Comparison of ENCODE assay signal across 14 cellular contexts in genomic region chr6:20705741-20706140, GRCh38.
DNase-seq lines count a peak whose midpoint lies in the region; ATAC-seq and TF ChIP-seq lines count a peak whose summit lies in the region.
"Had no signal": no experiment of that assay in that cellular context is flagged by ENCODE, and none has a peak within 500 bp of the region (broad histone marks: within the 10 kb centered on the region; RNA-seq: fewer than 3 reads in every experiment).

No MANE protein-coding gene starts in this region.

- H3K4me1 Mint-ChIP-seq in activated CD4-positive, alpha-beta memory T cell treated with anti-CD3 and anti-CD28 coated beads for 36 hours (ENCODE audit: low read depth): peaks cover 52% of the 10 kb centered on the region
- H3K4me1 Mint-ChIP-seq in activated CD4-positive, alpha-beta memory T cell treated with anti-CD3 and anti-CD28 coated beads, Interleukin-2, amount 10 ng/mL, durations not matched to agents 7 days and 5 days: peaks cover 30% of the 10 kb centered on the region
- H3K4me1 Mint-ChIP-seq in glutamatergic neuron (ENCODE audit: low read depth, unreplicated experiment): peaks cover 58% of the 10 kb centered on the region

- ATAC-seq in HG02870 (IDR thresholded peaks at IDR 0.05; ENCODE audit: unreplicated experiment): peak; percentile 71
- no peak for ATAC-seq in SK-N-SH treated with all-trans-retinoic acid at 6 μM for 48 hours
- ATAC-seq in HG03045 (IDR thresholded peaks at IDR 0.05; ENCODE audit: unreplicated experiment): no peak
- ATAC-seq in left ventricle myocardium superior: no peak
- ATAC-seq: left lung had no signal

- TF ChIP-seq CTCF in glutamatergic neuron (IDR thresholded peaks at IDR 0.05; ENCODE audit: partially characterized antibody, unreplicated experiment): no peak

- H3K36me3 Mint-ChIP-seq in activated CD4-positive, alpha-beta memory T cell treated with anti-CD3 and anti-CD28 coated beads for 36 hours: no peaks in the 10 kb centered on the region
- peaks cover 3% of the 10 kb centered on the region for H3K36me3 Mint-ChIP-seq in activated CD4-positive, alpha-beta memory T cell treated with anti-CD3 and anti-CD28 coated beads, Interleukin-2, amount 10 ng/mL, durations not matched to agents 7 days and 5 days (ENCODE audit: low read depth)
- no peaks in the 10 kb centered on the region for H3K36me3 Mint-ChIP-seq in glutamatergic neuron (ENCODE audit: unreplicated experiment)

- H3K9me3 Mint-ChIP-seq in activated CD4-positive, alpha-beta memory T cell treated with anti-CD3 and anti-CD28 coated beads for 36 hours: no peaks in the 10 kb centered on the region
- H3K9me3 Mint-ChIP-seq in activated CD4-positive, alpha-beta memory T cell treated with anti-CD3 and anti-CD28 coated beads, Interleukin-2, amount 10 ng/mL, durations not matched to agents 7 days and 5 days: no peaks in the 10 kb centered on the region
- H3K9me3 Mint-ChIP-seq in glutamatergic neuron (ENCODE audit: unreplicated experiment): peaks cover 2% of the 10 kb centered on the region

- POLR2A ChIA-PET in activated CD4-positive, alpha-beta memory T cell treated with anti-CD3 and anti-CD28 coated beads for 36 hours (lab: Charles Lee): no interaction called here
- POLR2A ChIA-PET in activated CD4-positive, alpha-beta memory T cell treated with anti-CD3 and anti-CD28 coated beads, Interleukin-2, amount 10 ng/mL, durations not matched to agents 7 days and 5 days (lab: Charles Lee): no interaction called here

- peak; percentile 33 for DNase-seq in activated CD4-positive, alpha-beta memory T cell treated with anti-CD3 and anti-CD28 coated beads for 36 hours
- no peak for DNase-seq in activated CD4-positive, alpha-beta memory T cell treated with anti-CD3 and anti-CD28 coated beads, Interleukin-2, amount 10 ng/mL, durations not matched to agents 7 days and 5 days
- DNase-seq in NCI-H510A treated with DMSO at 0.1 percent for 48 hours (lab: John Stamatoyannopoulos, UW) (peak; percentile 74), glutamatergic neuron (no peak), left ventricle myocardium superior (no peak)
- DNase-seq: activated CD4-positive, alpha-beta T cell treated with anti-CD3 and anti-CD28 coated beads, Interleukin-2, amount 50 U/mL, for 48 hours; foreskin fibroblast; left lung; MG63; NCI-H226; stimulated activated CD4-positive, alpha-beta T cell treated with anti-CD3 and anti-CD28 coated beads, Interleukin-12 subunit alpha, Interleukin-12 subunit beta, amount 100 ng/mL, for 4 hours had no signal

- CTCF ChIA-PET in activated CD4-positive, alpha-beta memory T cell treated with anti-CD3 and anti-CD28 coated beads for 36 hours (lab: Charles Lee): no interaction called here
- CTCF ChIA-PET in activated CD4-positive, alpha-beta memory T cell treated with anti-CD3 and anti-CD28 coated beads, Interleukin-2, amount 10 ng/mL, durations not matched to agents 7 days and 5 days (lab: Charles Lee): no interaction called here

- intact Hi-C loops in activated CD4-positive, alpha-beta memory T cell treated with anti-CD3 and anti-CD28 coated beads for 36 hours (cut with micrococcal nuclease): loop anchor here (1.0 to 10.0 kb wide), 6 partner anchors 108 to 559 kb away; no protein-coding TSS in a partner anchor
- intact Hi-C loops in left ventricle myocardium superior (cut with micrococcal nuclease): no loop called here

- H3K4me3 Mint-ChIP-seq in activated CD4-positive, alpha-beta memory T cell treated with anti-CD3 and anti-CD28 coated beads for 36 hours: no peak overlapping the region
- H3K4me3 Mint-ChIP-seq in activated CD4-positive, alpha-beta memory T cell treated with anti-CD3 and anti-CD28 coated beads, Interleukin-2, amount 10 ng/mL, durations not matched to agents 7 days and 5 days: no peak overlapping the region
- no peak overlapping the region for H3K4me3 Mint-ChIP-seq in glutamatergic neuron (ENCODE audit: unreplicated experiment)

- no peaks in the 10 kb centered on the region for H3K27me3 Mint-ChIP-seq in activated CD4-positive, alpha-beta memory T cell treated with anti-CD3 and anti-CD28 coated beads for 36 hours
- no peaks in the 10 kb centered on the region for H3K27me3 Mint-ChIP-seq in activated CD4-positive, alpha-beta memory T cell treated with anti-CD3 and anti-CD28 coated beads, Interleukin-2, amount 10 ng/mL, durations not matched to agents 7 days and 5 days
- H3K27me3 Mint-ChIP-seq in glutamatergic neuron (ENCODE audit: unreplicated experiment): no peaks in the 10 kb centered on the region

- no peak overlapping the region for H3K27ac Mint-ChIP-seq in activated CD4-positive, alpha-beta memory T cell treated with anti-CD3 and anti-CD28 coated beads for 36 hours
- H3K27ac Mint-ChIP-seq in activated CD4-positive, alpha-beta memory T cell treated with anti-CD3 and anti-CD28 coated beads, Interleukin-2, amount 10 ng/mL, durations not matched to agents 7 days and 5 days: no peak overlapping the region
- H3K27ac Mint-ChIP-seq in glutamatergic neuron (ENCODE audit: unreplicated experiment): peak overlapping the region; percentile 77

TF ChIP-seq in SK-N-SH treated with all-trans-retinoic acid at 6 μM for 48 hours, 23 proteins besides CTCF, POLR2A, EP300 and RAD21 (continues in another document):
- TF ChIP-seq, protein P1, sequence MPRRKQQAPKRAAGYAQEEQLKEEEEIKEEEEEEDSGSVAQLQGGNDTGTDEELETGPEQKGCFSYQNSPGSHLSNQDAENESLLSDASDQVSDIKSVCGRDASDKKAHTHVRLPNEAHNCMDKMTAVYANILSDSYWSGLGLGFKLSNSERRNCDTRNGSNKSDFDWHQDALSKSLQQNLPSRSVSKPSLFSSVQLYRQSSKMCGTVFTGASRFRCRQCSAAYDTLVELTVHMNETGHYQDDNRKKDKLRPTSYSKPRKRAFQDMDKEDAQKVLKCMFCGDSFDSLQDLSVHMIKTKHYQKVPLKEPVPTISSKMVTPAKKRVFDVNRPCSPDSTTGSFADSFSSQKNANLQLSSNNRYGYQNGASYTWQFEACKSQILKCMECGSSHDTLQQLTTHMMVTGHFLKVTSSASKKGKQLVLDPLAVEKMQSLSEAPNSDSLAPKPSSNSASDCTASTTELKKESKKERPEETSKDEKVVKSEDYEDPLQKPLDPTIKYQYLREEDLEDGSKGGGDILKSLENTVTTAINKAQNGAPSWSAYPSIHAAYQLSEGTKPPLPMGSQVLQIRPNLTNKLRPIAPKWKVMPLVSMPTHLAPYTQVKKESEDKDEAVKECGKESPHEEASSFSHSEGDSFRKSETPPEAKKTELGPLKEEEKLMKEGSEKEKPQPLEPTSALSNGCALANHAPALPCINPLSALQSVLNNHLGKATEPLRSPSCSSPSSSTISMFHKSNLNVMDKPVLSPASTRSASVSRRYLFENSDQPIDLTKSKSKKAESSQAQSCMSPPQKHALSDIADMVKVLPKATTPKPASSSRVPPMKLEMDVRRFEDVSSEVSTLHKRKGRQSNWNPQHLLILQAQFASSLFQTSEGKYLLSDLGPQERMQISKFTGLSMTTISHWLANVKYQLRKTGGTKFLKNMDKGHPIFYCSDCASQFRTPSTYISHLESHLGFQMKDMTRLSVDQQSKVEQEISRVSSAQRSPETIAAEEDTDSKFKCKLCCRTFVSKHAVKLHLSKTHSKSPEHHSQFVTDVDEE (CRISPR knock-in tag; IDR thresholded peaks at IDR 0.05): no peak
- TF ChIP-seq ZNF8 (CRISPR knock-in tag; IDR thresholded peaks at IDR 0.05) (no peak), GLIS3 (CRISPR knock-in tag; IDR thresholded peaks at IDR 0.05) (no peak), ZNF70 (CRISPR knock-in tag; IDR thresholded peaks at IDR 0.05) (no peak), CSRNP3 (CRISPR knock-in tag; IDR thresholded peaks at IDR 0.05) (no peak), PATZ1 (CRISPR knock-in tag; IDR thresholded peaks at IDR 0.05; ENCODE audit: borderline replicate concordance) (no peak), ISL1 (CRISPR knock-in tag; IDR thresholded peaks at IDR 0.05) (no peak), POU6F1 (CRISPR knock-in tag; IDR thresholded peaks at IDR 0.05; ENCODE audit: borderline replicate concordance, low read depth) (no peak)

Comparison
In these comparisons a context has a peak if more than half of its experiments do, and no peak if none do; other contexts are left out.
1. DNase-seq: peak in activated CD4-positive, alpha-beta memory T cell treated with anti-CD3 and anti-CD28 coated beads for 36 hours (single experiment) and NCI-H510A treated with DMSO at 0.1 percent for 48 hours (single experiment); none in activated CD4-positive, alpha-beta memory T cell treated with anti-CD3 and anti-CD28 coated beads, Interleukin-2, amount 10 ng/mL, durations not matched to agents 7 days and 5 days (single experiment), glutamatergic neuron (single experiment) and left ventricle myocardium superior (single experiment).